ENCODE assay signal across 3 cellular contexts in the genomic region with DNA sequence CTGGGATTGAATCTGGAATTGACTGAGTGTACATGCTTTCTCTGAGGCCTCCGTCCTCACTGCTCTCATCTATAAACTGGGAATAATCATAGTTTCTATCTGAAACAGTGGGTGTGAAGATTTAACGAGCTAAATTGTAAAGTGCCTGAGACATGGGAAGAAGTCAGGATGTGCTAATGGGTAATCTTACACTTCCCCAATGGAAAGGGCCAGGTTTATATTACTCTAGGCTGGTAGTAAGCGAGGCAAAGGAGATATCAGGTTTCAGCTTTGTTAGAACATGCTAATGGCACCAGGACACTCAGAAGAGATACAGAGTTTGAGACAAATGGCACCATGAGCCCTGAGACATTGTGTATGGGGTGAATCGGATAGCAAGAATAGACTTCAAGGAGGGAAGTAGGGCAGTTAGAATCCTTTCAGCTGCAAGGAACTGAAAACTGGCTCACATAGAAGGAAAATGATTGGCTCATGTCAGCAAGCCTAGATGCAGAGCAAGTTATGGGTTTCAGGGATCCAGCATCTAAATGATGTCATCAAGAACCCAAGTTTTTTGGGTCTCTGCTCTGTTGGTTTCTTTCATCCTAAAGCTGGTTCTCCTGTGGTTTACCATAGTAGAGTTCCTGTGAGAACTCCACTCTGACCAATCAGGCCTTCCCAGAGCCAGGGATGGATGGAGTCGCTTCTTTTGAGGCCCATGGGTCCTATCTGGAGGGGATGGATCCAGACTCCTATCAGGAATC.
TF ChIP-seq lines count a peak whose summit lies in the region.

No MANE protein-coding gene starts in this region.

TF ChIP-seq in A549, 52 proteins besides CTCF, POLR2A, EP300 and RAD21:
- TF ChIP-seq, protein P1, sequence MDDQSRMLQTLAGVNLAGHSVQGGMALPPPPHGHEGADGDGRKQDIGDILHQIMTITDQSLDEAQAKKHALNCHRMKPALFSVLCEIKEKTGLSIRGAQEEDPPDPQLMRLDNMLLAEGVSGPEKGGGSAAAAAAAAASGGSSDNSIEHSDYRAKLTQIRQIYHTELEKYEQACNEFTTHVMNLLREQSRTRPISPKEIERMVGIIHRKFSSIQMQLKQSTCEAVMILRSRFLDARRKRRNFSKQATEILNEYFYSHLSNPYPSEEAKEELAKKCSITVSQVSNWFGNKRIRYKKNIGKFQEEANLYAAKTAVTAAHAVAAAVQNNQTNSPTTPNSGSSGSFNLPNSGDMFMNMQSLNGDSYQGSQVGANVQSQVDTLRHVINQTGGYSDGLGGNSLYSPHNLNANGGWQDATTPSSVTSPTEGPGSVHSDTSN (IDR thresholded peaks at IDR 0.05) = no peak
- TF ChIP-seq HOXB5 (CRISPR knock-in tag; IDR thresholded peaks at IDR 0.05) (no peak), NR3C1 (IDR thresholded peaks at IDR 0.05) (no peak), ZFP36 (IDR thresholded peaks at IDR 0.05; ENCODE audit: borderline replicate concordance, partially characterized antibody) (no peak), HES2 (IDR thresholded peaks at IDR 0.05) (no peak), CBX2 (IDR thresholded peaks at IDR 0.05; ENCODE audit: borderline replicate concordance, low read depth) (no peak), REST (IDR thresholded peaks at IDR 0.05) (no peak), CEBPB (IDR thresholded peaks at IDR 0.05) (no peak), ELK1 (IDR thresholded peaks at IDR 0.05; ENCODE audit: low read depth, low read length) (no peak), ZC3H11A (IDR thresholded peaks at IDR 0.05) (no peak), CBX8 (IDR thresholded peaks at IDR 0.05) (no peak), HDAC2 (IDR thresholded peaks at IDR 0.05) (no peak), JUN (IDR thresholded peaks at IDR 0.05) (no peak), RFX5 (IDR thresholded peaks at IDR 0.05) (no peak)

TF ChIP-seq in GM23338, 12 proteins besides CTCF, POLR2A, EP300 and RAD21:
- TF ChIP-seq POLR2AphosphoS5 (IDR thresholded peaks at IDR 0.05; ENCODE audit: low read depth) (no peak), ETS1 (IDR thresholded peaks at IDR 0.05) (no peak), CREB1 (CRISPR knock-in tag; IDR thresholded peaks at IDR 0.05; ENCODE audit: low read depth) (no peak), STAT1 (IDR thresholded peaks at IDR 0.05; ENCODE audit: unreplicated experiment) (no peak), ZNF331 (CRISPR knock-in tag; IDR thresholded peaks at IDR 0.05; ENCODE audit: low read depth) (no peak), NANOG (IDR thresholded peaks at IDR 0.05; ENCODE audit: borderline replicate concordance) (no peak), ZNF114 (CRISPR knock-in tag; IDR thresholded peaks at IDR 0.05) (no peak)
- TF ChIP-seq, protein P2, sequence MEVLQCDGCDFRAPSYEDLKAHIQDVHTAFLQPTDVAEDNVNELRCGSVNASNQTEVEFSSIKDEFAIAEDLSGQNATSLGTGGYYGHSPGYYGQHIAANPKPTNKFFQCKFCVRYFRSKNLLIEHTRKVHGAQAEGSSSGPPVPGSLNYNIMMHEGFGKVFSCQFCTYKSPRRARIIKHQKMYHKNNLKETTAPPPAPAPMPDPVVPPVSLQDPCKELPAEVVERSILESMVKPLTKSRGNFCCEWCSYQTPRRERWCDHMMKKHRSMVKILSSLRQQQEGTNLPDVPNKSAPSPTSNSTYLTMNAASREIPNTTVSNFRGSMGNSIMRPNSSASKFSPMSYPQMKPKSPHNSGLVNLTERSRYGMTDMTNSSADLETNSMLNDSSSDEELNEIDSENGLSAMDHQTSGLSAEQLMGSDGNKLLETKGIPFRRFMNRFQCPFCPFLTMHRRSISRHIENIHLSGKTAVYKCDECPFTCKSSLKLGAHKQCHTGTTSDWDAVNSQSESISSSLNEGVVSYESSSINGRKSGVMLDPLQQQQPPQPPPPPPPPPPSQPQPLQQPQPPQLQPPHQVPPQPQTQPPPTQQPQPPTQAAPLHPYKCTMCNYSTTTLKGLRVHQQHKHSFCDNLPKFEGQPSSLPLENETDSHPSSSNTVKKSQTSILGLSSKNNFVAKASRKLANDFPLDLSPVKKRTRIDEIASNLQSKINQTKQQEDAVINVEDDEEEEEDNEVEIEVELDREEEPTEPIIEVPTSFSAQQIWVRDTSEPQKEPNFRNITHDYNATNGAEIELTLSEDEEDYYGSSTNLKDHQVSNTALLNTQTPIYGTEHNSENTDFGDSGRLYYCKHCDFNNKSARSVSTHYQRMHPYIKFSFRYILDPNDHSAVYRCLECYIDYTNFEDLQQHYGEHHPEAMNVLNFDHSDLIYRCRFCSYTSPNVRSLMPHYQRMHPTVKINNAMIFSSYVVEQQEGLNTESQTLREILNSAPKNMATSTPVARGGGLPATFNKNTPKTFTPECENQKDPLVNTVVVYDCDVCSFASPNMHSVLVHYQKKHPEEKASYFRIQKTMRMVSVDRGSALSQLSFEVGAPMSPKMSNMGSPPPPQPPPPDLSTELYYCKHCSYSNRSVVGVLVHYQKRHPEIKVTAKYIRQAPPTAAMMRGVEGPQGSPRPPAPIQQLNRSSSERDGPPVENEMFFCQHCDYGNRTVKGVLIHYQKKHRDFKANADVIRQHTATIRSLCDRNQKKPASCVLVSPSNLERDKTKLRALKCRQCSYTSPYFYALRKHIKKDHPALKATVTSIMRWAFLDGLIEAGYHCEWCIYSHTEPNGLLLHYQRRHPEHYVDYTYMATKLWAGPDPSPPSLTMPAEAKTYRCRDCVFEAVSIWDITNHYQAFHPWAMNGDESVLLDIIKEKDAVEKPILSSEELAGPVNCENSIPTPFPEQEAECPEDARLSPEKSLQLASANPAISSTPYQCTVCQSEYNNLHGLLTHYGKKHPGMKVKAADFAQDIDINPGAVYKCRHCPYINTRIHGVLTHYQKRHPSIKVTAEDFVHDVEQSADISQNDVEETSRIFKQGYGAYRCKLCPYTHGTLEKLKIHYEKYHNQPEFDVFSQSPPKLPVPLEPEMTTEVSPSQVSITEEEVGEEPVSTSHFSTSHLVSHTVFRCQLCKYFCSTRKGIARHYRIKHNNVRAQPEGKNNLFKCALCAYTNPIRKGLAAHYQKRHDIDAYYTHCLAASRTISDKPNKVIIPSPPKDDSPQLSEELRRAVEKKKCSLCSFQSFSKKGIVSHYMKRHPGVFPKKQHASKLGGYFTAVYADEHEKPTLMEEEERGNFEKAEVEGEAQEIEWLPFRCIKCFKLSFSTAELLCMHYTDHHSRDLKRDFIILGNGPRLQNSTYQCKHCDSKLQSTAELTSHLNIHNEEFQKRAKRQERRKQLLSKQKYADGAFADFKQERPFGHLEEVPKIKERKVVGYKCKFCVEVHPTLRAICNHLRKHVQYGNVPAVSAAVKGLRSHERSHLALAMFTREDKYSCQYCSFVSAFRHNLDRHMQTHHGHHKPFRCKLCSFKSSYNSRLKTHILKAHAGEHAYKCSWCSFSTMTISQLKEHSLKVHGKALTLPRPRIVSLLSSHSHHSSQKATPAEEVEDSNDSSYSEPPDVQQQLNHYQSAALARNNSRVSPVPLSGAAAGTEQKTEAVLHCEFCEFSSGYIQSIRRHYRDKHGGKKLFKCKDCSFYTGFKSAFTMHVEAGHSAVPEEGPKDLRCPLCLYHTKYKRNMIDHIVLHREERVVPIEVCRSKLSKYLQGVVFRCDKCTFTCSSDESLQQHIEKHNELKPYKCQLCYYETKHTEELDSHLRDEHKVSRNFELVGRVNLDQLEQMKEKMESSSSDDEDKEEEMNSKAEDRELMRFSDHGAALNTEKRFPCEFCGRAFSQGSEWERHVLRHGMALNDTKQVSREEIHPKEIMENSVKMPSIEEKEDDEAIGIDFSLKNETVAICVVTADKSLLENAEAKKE (CRISPR knock-in tag; IDR thresholded peaks at IDR 0.05) = no peak

TF ChIP-seq in HEK293T, 16 proteins besides CTCF, POLR2A, EP300 and RAD21:
- TF ChIP-seq FOXA1 (IDR thresholded peaks at IDR 0.05) (no peak), FOXM1 (IDR thresholded peaks at IDR 0.05; ENCODE audit: borderline replicate concordance) (no peak), ZNF384 (IDR thresholded peaks at IDR 0.05) (no peak), SUZ12 (IDR thresholded peaks at IDR 0.05) (no peak), NFRKB (IDR thresholded peaks at IDR 0.05) (no peak), ELF4 (IDR thresholded peaks at IDR 0.05) (no peak), HDGF (IDR thresholded peaks at IDR 0.05; ENCODE audit: borderline replicate concordance) (no peak), BHLHE40 (IDR thresholded peaks at IDR 0.05; ENCODE audit: borderline replicate concordance) (no peak), L3MBTL2 (conservative IDR thresholded peaks at IDR 0.05) (no peak), FOXK2 (IDR thresholded peaks at IDR 0.05) (no peak), CTBP1 (IDR thresholded peaks at IDR 0.05; ENCODE audit: borderline replicate concordance) (no peak), LEF1 (IDR thresholded peaks at IDR 0.05; ENCODE audit: borderline replicate concordance) (no peak), SP1 (IDR thresholded peaks at IDR 0.05) (no peak), ARNT (IDR thresholded peaks at IDR 0.05) (no peak), TARDBP (IDR thresholded peaks at IDR 0.05) (no peak)
- TF ChIP-seq, protein P3, sequence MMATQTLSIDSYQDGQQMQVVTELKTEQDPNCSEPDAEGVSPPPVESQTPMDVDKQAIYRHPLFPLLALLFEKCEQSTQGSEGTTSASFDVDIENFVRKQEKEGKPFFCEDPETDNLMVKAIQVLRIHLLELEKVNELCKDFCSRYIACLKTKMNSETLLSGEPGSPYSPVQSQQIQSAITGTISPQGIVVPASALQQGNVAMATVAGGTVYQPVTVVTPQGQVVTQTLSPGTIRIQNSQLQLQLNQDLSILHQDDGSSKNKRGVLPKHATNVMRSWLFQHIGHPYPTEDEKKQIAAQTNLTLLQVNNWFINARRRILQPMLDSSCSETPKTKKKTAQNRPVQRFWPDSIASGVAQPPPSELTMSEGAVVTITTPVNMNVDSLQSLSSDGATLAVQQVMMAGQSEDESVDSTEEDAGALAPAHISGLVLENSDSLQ (IDR thresholded peaks at IDR 0.05) = no peak
